26 cellular contexts compared by ENCODE assay signal in the genomic region with DNA sequence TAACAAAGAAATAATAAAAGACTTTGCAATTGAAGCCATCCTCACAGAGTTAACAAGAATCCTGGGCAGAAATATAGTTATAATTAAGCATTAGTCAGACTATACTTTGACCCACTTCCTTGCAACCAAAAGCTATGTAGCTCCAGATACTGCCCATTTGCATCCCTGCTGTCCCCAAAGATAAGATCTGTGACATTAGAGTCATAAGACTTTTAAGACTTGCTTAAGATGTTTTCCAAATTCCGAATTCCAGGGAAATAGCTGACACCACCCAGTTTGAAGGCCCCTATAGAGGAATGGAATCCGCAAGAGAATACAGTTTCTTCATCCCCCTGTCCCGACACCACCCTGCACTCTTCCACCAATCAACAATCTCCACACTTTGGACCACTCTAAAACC.
"Had no signal": no experiment of that assay in that cellular context is flagged by ENCODE, and none has a peak within 500 bp of the region (broad histone marks: within the 10 kb centered on the region; RNA-seq: fewer than 3 reads in every experiment).

No MANE protein-coding gene starts in this region.

- H3K27ac Mint-ChIP-seq: immature natural killer cell; memory B cell; mesothelial cell of epicardium; naive thymus-derived CD4-positive, alpha-beta T cell; nephron; stimulated activated effector memory CD8-positive, alpha-beta T cell treated with anti-CD3 and anti-CD28 coated beads, Interleukin-12 subunit alpha, Interleukin-12 subunit beta, amount 100 ng/mL, for 72 hours; type B pancreatic cell had no signal

- DNase-seq: dermis blood vessel endothelial cell; effector memory CD4-positive, alpha-beta T cell; erythroblast; esophagus squamous epithelium; foreskin melanocyte; hypothalamus; immature natural killer cell; islet precursor cell; left ventricle myocardium superior; naive thymus-derived CD4-positive, alpha-beta T cell; nucleus accumbens; stimulated activated CD4-positive, alpha-beta T cell treated with anti-CD3 and anti-CD28 coated beads, Interleukin-2, amount 100 ng/mL, for 24 hours; stimulated activated CD4-positive, alpha-beta T cell treated with anti-CD3 and anti-CD28 coated beads, Interleukin-4, amount 100 ng/mL, for 24 hours; stimulated activated naive CD4-positive, alpha-beta T cell treated with Interleukin-2 at 50 U/mL for 16 hours; stomach; thyroid gland had no signal

- H3K36me3 Mint-ChIP-seq: immature natural killer cell; memory B cell; mesothelial cell of epicardium; stimulated activated effector memory CD8-positive, alpha-beta T cell treated with anti-CD3 and anti-CD28 coated beads, Interleukin-12 subunit alpha, Interleukin-12 subunit beta, amount 100 ng/mL, for 72 hours; type B pancreatic cell had no signal

- H3K9me3 Mint-ChIP-seq: immature natural killer cell; memory B cell; nephron; stimulated activated effector memory CD8-positive, alpha-beta T cell treated with anti-CD3 and anti-CD28 coated beads, Interleukin-12 subunit alpha, Interleukin-12 subunit beta, amount 100 ng/mL, for 72 hours; type B pancreatic cell had no signal

- H3K36me3 ChIP-seq: esophagus squamous epithelium, prostate gland, right atrium auricular region, stomach, thyroid gland had no signal

- H3K4me1 Mint-ChIP-seq: immature natural killer cell; naive thymus-derived CD4-positive, alpha-beta T cell; nephron; stimulated activated effector memory CD8-positive, alpha-beta T cell treated with anti-CD3 and anti-CD28 coated beads, Interleukin-12 subunit alpha, Interleukin-12 subunit beta, amount 100 ng/mL, for 72 hours had no signal

- H3K4me3 Mint-ChIP-seq: immature natural killer cell; memory B cell; mesothelial cell of epicardium; naive thymus-derived CD4-positive, alpha-beta T cell; nephron; stimulated activated effector memory CD8-positive, alpha-beta T cell treated with anti-CD3 and anti-CD28 coated beads, Interleukin-12 subunit alpha, Interleukin-12 subunit beta, amount 100 ng/mL, for 72 hours; type B pancreatic cell had no signal

- H3K4me3 ChIP-seq: coronary artery, esophagus squamous epithelium, lung, prostate gland, right atrium auricular region, stomach, thyroid gland had no signal

- H3K27me3 Mint-ChIP-seq: memory B cell, type B pancreatic cell had no signal

- H3K4me1 ChIP-seq: prostate gland, right atrium auricular region, stomach, thyroid gland had no signal

- H3K9me3 ChIP-seq: esophagus squamous epithelium, prostate gland, right atrium auricular region, stomach, thyroid gland had no signal

- H3K27me3 ChIP-seq: esophagus squamous epithelium, right atrium auricular region, stomach, thyroid gland had no signal

- H3K27ac ChIP-seq: coronary artery, esophagus squamous epithelium, prostate gland, right atrium auricular region, stomach, thyroid gland had no signal

- ATAC-seq: left ventricle myocardium superior; naive thymus-derived CD4-positive, alpha-beta T cell; sciatic nerve; stimulated activated effector memory CD8-positive, alpha-beta T cell treated with anti-CD3 and anti-CD28 coated beads, Interleukin-12 subunit alpha, Interleukin-12 subunit beta, amount 100 ng/mL, for 72 hours had no signal
